In the genomic region with DNA sequence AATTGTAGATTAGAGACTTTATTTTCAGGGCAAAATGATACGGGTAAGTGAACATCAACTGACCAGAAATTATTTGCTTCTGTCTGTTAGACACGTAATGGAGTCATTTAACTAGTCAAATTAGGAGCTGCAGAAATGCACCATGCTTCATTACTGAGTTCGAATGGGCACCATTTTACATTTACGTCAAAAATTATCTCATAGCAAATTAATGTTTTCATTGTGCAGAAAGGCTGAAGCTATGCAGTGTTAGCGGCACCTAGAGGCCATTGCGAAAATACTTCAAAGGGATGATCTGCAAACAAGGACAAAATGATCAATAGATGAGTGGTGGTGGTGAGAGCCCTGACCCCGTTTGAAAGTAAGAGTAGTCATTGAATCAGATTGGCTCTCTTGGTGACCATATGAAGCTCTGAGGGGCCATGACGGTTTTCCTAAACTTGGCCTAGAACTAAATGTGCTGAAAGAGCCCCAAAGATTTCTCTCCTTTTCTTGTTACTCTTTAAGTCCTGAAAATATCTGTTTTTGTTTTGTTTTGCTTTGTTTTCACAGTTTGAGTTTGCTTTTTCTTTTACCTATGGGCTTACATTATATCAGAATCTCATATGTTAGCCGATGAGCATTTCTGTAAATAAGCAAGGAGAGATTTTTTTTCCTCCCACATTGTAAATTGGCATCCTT, we compare ENCODE assay signal across 8 cellular contexts.
DNase-seq lines count a peak whose midpoint lies in the region; ATAC-seq and TF ChIP-seq lines count a peak whose summit lies in the region.

No MANE protein-coding gene starts in this region.

- peak; percentile 75 for ATAC-seq in HCT116
- no peak for ATAC-seq in HG02970 (IDR thresholded peaks at IDR 0.05; ENCODE audit: low FRiP score, unreplicated experiment)
- no peak for ATAC-seq in HG02798 (IDR thresholded peaks at IDR 0.05; ENCODE audit: poor library complexity, unreplicated experiment)

- peak; percentile 67 for TF ChIP-seq RAD21 in HCT116 (IDR thresholded peaks at IDR 0.05; ENCODE audit: low read depth)

- H3K9me2 ChIP-seq in HCT116 (ENCODE audit: insufficient read depth): no peaks in the 10 kb centered on the region

- H3K27me3 ChIP-seq in HCT116 (ENCODE audit: insufficient read depth, low read length): peaks cover 12% of the 10 kb centered on the region; the same call in 1 of the 2 replicates
- H3K27me3 ChIP-seq in NT2/D1 (ENCODE audit: insufficient read depth, insufficient read length): no peaks in the 10 kb centered on the region
- no peaks in the 10 kb centered on the region for H3K27me3 ChIP-seq in thyroid gland

- no peaks in the 10 kb centered on the region for H3K27me3 Mint-ChIP-seq in MCF 10A (ENCODE audit: insufficient read depth, unreplicated experiment)

- no peak overlapping the region for H3K27ac Mint-ChIP-seq in MCF 10A (ENCODE audit: low read depth, unreplicated experiment)

- no peaks in the 10 kb centered on the region for H3K36me3 Mint-ChIP-seq in MCF 10A (ENCODE audit: insufficient read depth, unreplicated experiment)

- no peak overlapping the region for H3K4me2 ChIP-seq in HCT116 (ENCODE audit: low read length)

- peak; percentile 64 for DNase-seq in DMS114 treated with DMSO at 0.1 percent for 48 hours (lab: John Stamatoyannopoulos, UW; ENCODE audit: unreplicated experiment)
- DNase-seq in HCT116 (ENCODE audit: low read depth, low spot score): peak; percentile 46
- peak; percentile 18 for DNase-seq in NT2/D1 (ENCODE audit: low read depth, low spot score)
- peak; percentile 56 for DNase-seq in MCF 10A (ENCODE audit: unreplicated experiment)
- DNase-seq in left kidney (ENCODE audit: low read depth, low spot score): peak; percentile 79
- peak; percentile 33 to 41 for DNase-seq in thyroid gland

- H3K9ac ChIP-seq in HCT116 (ENCODE audit: low read length) (no peak overlapping the region), NT2/D1 (ENCODE audit: insufficient read length, low read depth) (no peak overlapping the region)

- no peaks in the 10 kb centered on the region for H3K36me3 ChIP-seq in HCT116 (ENCODE audit: control insufficient read depth in 1 of 2, insufficient read depth in 2 of 2, low read length in 2 of 2)
- no peaks in the 10 kb centered on the region for H3K36me3 ChIP-seq in NT2/D1 (ENCODE audit: insufficient read depth, insufficient read length, low read length)
- H3K36me3 ChIP-seq in thyroid gland: no peaks in the 10 kb centered on the region

- peaks cover 7% of the 10 kb centered on the region for H3K9me3 Mint-ChIP-seq in MCF 10A (ENCODE audit: unreplicated experiment)

- CTCF ChIA-PET in HCT116 (lab: Charles Lee) (no interaction called here), MCF 10A (lab: Yijun Ruan, JAX) (interaction anchor here (0.6 to 9.0 kb wide), 26 partner anchors 8 to 1452 kb away, joined by 3 to 71 read pairs (median 4); no protein-coding TSS in a partner anchor)

- RAD21 ChIA-PET in HCT116 (lab: Charles Lee; ENCODE audit: low non-redundant PET in 1 of 2, low total read pairs in 2 of 2, uncharacterized antibody in 2 of 2, unreplicated experiment in 2 of 2): no interaction called here

- H3K4me1 ChIP-seq in HCT116 (ENCODE audit: control insufficient read depth in 1 of 2, insufficient read depth in 2 of 2, low read length in 2 of 2) (no peaks in the 10 kb centered on the region), NT2/D1 (ENCODE audit: insufficient read depth, insufficient read length) (peaks cover 5% of the 10 kb centered on the region), thyroid gland (peaks cover 11 to 12% of the 10 kb centered on the region in 2 donors)

- no peaks in the 10 kb centered on the region for H4K20me1 ChIP-seq in HCT116 (ENCODE audit: insufficient read depth)

- intact Hi-C loops in HCT116 (cut with micrococcal nuclease) (loop anchor here (1.0 to 5.0 kb wide), 3 partner anchors 423 to 920 kb away; no protein-coding TSS in a partner anchor), MCF 10A (cut with micrococcal nuclease) (loop anchor here (1.0 to 10.0 kb wide), 4 partner anchors 793 to 1035 kb away; no protein-coding TSS in a partner anchor), thyroid gland (cut with DNase I) (loop anchor here (5.0 kb wide), 1 partner anchor 428 kb away; no protein-coding TSS in a partner anchor)

- H3K9me3 ChIP-seq in HCT116 (ENCODE audit: control insufficient read depth in 1 of 2, insufficient read depth in 1 of 2, low read depth in 1 of 2, low read length in 2 of 2) (no peaks in the 10 kb centered on the region), NT2/D1 (ENCODE audit: insufficient read depth, low read length) (no peaks in the 10 kb centered on the region), thyroid gland (no peaks in the 10 kb centered on the region)

- H3K27ac ChIP-seq in HCT116 (ENCODE audit: low read depth, low read length): no peak overlapping the region
- no peak overlapping the region for H3K27ac ChIP-seq in thyroid gland

- no peaks in the 10 kb centered on the region for H3K79me2 ChIP-seq in HCT116 (ENCODE audit: insufficient read depth, low read length)

- BruUV-seq in HCT116 (replicated peaks; lab: Mats Ljungman, UMichigan): no TSS peak
- BruUV-seq in MCF 10A (replicated peaks; lab: Mats Ljungman, UMichigan): no TSS peak

- POLR2A ChIA-PET in HCT116 (lab: Charles Lee) (no interaction called here), MCF 10A (lab: Yijun Ruan, JAX) (interaction anchor here (0.7 kb wide), 1 partner anchor 922 kb away, joined by 3 read pairs; no protein-coding TSS in a partner anchor)

- H3K4me3 ChIP-seq in HCT116 (replicated peaks in 1 of 2; ENCODE audit: low read depth in 1 of 2, low read length in 2 of 2): no peak overlapping the region
- no peak overlapping the region for H3K4me3 ChIP-seq in NT2/D1 (ENCODE audit: insufficient read length, low read depth)
- no peak overlapping the region for H3K4me3 ChIP-seq in thyroid gland (replicated peaks in 1 of 3)

- no peaks in the 10 kb centered on the region for H3K4me1 Mint-ChIP-seq in MCF 10A (ENCODE audit: insufficient read depth, unreplicated experiment)

- H2AFZ ChIP-seq in HCT116 (ENCODE audit: low read depth, low read length, poor library complexity, severe bottlenecking): no peak overlapping the region

- no peak for TF ChIP-seq POLR2A in HCT116 (IDR thresholded peaks at IDR 0.05; ENCODE audit: borderline replicate concordance, extremely low read depth, insufficient read depth, insufficient read length)
- TF ChIP-seq POLR2A in thyroid gland (IDR thresholded peaks at IDR 0.05): no peak

- peak; percentile 46 to 86 (median 76); a peak in 5 of 6 replicates for TF ChIP-seq CTCF in HCT116 (IDR thresholded peaks at IDR 0.05 in 2 of 3, conservative IDR thresholded peaks at IDR 0.05 in 1 of 3; ENCODE audit: borderline replicate concordance in 1 of 3, insufficient read depth in 1 of 3, low read depth in 2 of 3, low read length in 2 of 3)
- peak; percentile 61 for TF ChIP-seq CTCF in MCF 10A (IDR thresholded peaks at IDR 0.05; ENCODE audit: unreplicated experiment)
- TF ChIP-seq CTCF in thyroid gland (IDR thresholded peaks at IDR 0.05): peak; percentile 33 to 88 (median 68)

- WGBS in thyroid gland, 2 donors: 19% methylated on average over 9 of the region's 9 CpGs

- H3K4me3 Mint-ChIP-seq in MCF 10A (ENCODE audit: unreplicated experiment): no peak overlapping the region

TF ChIP-seq in HCT116, 20 proteins besides CTCF, POLR2A, EP300 and RAD21:
- TF ChIP-seq TCF7L2 (IDR thresholded peaks at IDR 0.05; ENCODE audit: borderline replicate concordance, extremely low read depth, insufficient read depth, insufficient read length) (peak; percentile 57), YY1 (IDR thresholded peaks at IDR 0.05; ENCODE audit: extremely low read depth, insufficient replicate concordance, low read depth, low read length) (no peak), JUND (IDR thresholded peaks at IDR 0.05) (no peak), ZFX (IDR thresholded peaks at IDR 0.05) (no peak)

Comparison
In these comparisons a context has a peak if more than half of its experiments do, and no peak if none do; other contexts are left out.
1. DNase-seq: peak in every context shown above with its lines; median percentile 79 in left kidney; 64 in DMS114 treated with DMSO at 0.1 percent for 48 hours; 56 in MCF 10A; 46 in HCT116; 37 in thyroid gland; 18 in NT2/D1.